Comparison of ENCODE assay signal across 8 cellular contexts in the genomic region with DNA sequence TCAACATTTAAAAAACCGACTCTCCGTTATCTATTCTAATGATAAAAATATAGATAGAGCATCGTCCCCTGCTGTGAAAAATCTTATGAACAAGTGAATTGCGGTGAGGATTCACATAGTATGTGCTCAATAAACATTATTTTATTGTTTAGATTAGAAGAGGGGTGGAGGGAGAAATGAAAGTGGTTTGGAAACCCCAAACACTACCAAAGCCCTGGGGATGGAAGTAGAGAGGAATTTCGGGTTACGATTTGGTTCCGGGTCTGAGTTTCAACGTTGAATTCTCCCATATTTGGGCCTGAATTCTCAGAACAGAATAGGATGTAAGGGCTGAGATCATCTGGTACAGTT. TPM values are rescaled to one million over a fixed set of nuclear protein-coding genes. Genes with fewer than 3 reads are reported as not detected.
A peak's percentile ranks its signal among the peaks of the same experiment; 100 is the strongest.
DNase-seq lines count a peak whose midpoint lies in the region; ATAC-seq, FAIRE-seq and TF ChIP-seq lines count a peak whose summit lies in the region.

No MANE protein-coding gene starts in this region.

- peak overlapping the region; percentile 94 for H3K27ac ChIP-seq in left ventricle myocardium inferior (replicated peaks)
- H3K27ac ChIP-seq in aorta (ENCODE audit: low read depth in 1 of 2, low read length in 2 of 2): peak overlapping the region in 1 of 2 donors; percentile 95

- H3K36me3 ChIP-seq in left ventricle myocardium inferior (no peaks in the 10 kb centered on the region), bronchial epithelial cell (ENCODE audit: control insufficient read depth, insufficient read depth, low read length) (no peaks in the 10 kb centered on the region), mucosa of descending colon (ENCODE audit: low read depth) (no peaks in the 10 kb centered on the region), aorta (ENCODE audit: control insufficient read depth in 1 of 2, insufficient read depth in 2 of 2, low read length in 1 of 2) (no peaks in the 10 kb centered on the region)

- WGBS in aorta, 2 donors: 2% methylated on average over 8 of the region's 8 CpGs

- peak overlapping the region; percentile 90 for H3K4me3 ChIP-seq in left ventricle myocardium inferior
- H3K4me3 ChIP-seq in bronchial epithelial cell (ENCODE audit: low read depth, low read length): peak overlapping the region; percentile 97
- H3K4me3 ChIP-seq in mucosa of descending colon: peak overlapping the region; percentile 87
- H3K4me3 ChIP-seq in aorta (ENCODE audit: low read length in 2 of 2): peak overlapping the region; percentile 56 to 80

- ATAC-seq in mucosa of descending colon (no peak), aorta (ENCODE audit: low FRiP score) (no peak), HG02759 (IDR thresholded peaks at IDR 0.05; ENCODE audit: unreplicated experiment) (no peak)

- intact Hi-C loops in left ventricle myocardium inferior (cut with micrococcal nuclease): no loop called here
- intact Hi-C loops in cardiac septum (cut with DNase I): loop anchor here (2.0 to 5.0 kb wide), 3 partner anchors 48 to 100 kb away; a partner anchor contains a TSS
- intact Hi-C loops in mucosa of descending colon (cut with DNase I, micrococcal nuclease): no loop called here
- intact Hi-C loops in aorta (cut with DNase I): loop anchor here (2.0 to 5.0 kb wide), 3 partner anchors 48 to 100 kb away; a partner anchor contains a TSS

- H3K4me1 ChIP-seq in left ventricle myocardium inferior: peaks cover 43% of the 10 kb centered on the region
- peaks cover 9% of the 10 kb centered on the region for H3K4me1 ChIP-seq in mucosa of descending colon (ENCODE audit: low read depth)
- peaks cover 0 to 5% of the 10 kb centered on the region in 2 donors for H3K4me1 ChIP-seq in aorta (ENCODE audit: control insufficient read depth in 1 of 2, insufficient read depth in 2 of 2, low read length in 2 of 2)

- no peak for TF ChIP-seq CTCF in left ventricle myocardium inferior (IDR thresholded peaks at IDR 0.05; ENCODE audit: borderline replicate concordance)
- TF ChIP-seq CTCF in bronchial epithelial cell (IDR thresholded peaks at IDR 0.05; ENCODE audit: insufficient read depth, low read length, severe bottlenecking): no peak
- TF ChIP-seq CTCF in mucosa of descending colon (IDR thresholded peaks at IDR 0.05): no peak

- FAIRE-seq in bronchial epithelial cell (lab: Jason Lieb, UNC): no peak

- no peak for DNase-seq in left ventricle myocardium inferior
- DNase-seq in cardiac septum (ENCODE audit: low spot score): no peak
- DNase-seq in bronchial epithelial cell (ENCODE audit: low read depth): no peak
- DNase-seq in mucosa of descending colon: no peak
- DNase-seq in aorta: no peak
- no peak for DNase-seq in OCI-M1 (lab: John Stamatoyannopoulos, UW)
- no peak for DNase-seq in stimulated activated naive CD4-positive, alpha-beta T cell treated with Interleukin-2 at 50 U/mL for 16 hours (lab: John Stamatoyannopoulos, UW)

- H3K9me3 ChIP-seq in left ventricle myocardium inferior (replicated peaks): no peaks in the 10 kb centered on the region
- H3K9me3 ChIP-seq in mucosa of descending colon: no peaks in the 10 kb centered on the region
- H3K9me3 ChIP-seq in aorta (ENCODE audit: control insufficient read depth, low read length): no peaks in the 10 kb centered on the region

- H3K27me3 ChIP-seq in left ventricle myocardium inferior (ENCODE audit: low read depth) (no peaks in the 10 kb centered on the region), bronchial epithelial cell (ENCODE audit: control insufficient read depth, insufficient read depth, low read length) (no peaks in the 10 kb centered on the region), aorta (ENCODE audit: control insufficient read depth in 1 of 2, insufficient read depth in 2 of 2, low read length in 1 of 2) (no peaks in the 10 kb centered on the region)

RNA-seq across cellular contexts. Expression of a gene that starts 0.5 kb away (rescaled TPM):
- total RNA-seq in left ventricle myocardium inferior (22.0 TPM), cardiac septum (27.4 TPM), bronchial epithelial cell (29.7 and 36.2 TPM in 2 replicates), mucosa of descending colon (10 to 100 TPM; 58.1 to 64.9 (median 61.8) TPM), aorta (10 to 100 TPM; 70.0 to 81.4 TPM)
- 10 to 100 TPM; 37.6 to 43.3 TPM for polyA plus RNA-seq in aorta

RNA-seq across cellular contexts. Expression of a gene that starts 46.8 kb away (rescaled TPM):
- total RNA-seq in left ventricle myocardium inferior (9.9 TPM), cardiac septum (11.5 TPM), bronchial epithelial cell (12.6 and 14.7 TPM in 2 replicates), mucosa of descending colon (10 to 100 TPM; 10.6 to 17.5 (median 14.0) TPM), aorta (10 to 100 TPM; 14.4 to 18.9 TPM)
- 1 to 10 TPM; 5.9 to 8.0 TPM for polyA plus RNA-seq in aorta

RNA-seq across cellular contexts. Expression of a gene that starts 58.0 kb away (rescaled TPM):
- 24.0 TPM for total RNA-seq in left ventricle myocardium inferior
- 23.8 TPM for total RNA-seq in cardiac septum
- total RNA-seq in bronchial epithelial cell: 46.7 and 51.9 TPM in 2 replicates
- total RNA-seq in mucosa of descending colon: 10 to 100 TPM; 29.1 to 33.7 (median 31.0) TPM
- total RNA-seq in aorta: 10 to 100 TPM; 28.9 to 29.5 TPM
- 10 to 100 TPM; 22.3 to 32.0 TPM for polyA plus RNA-seq in aorta

Comparison
In these comparisons a context has a peak if more than half of its experiments do, and no peak if none do; other contexts are left out.
1. intact Hi-C loops: an anchor here in cardiac septum (2.0 to 5.0 kb wide) and aorta (2.0 to 5.0 kb wide); none called in left ventricle myocardium inferior and mucosa of descending colon.